ENCODE assay signal across 20 cellular contexts in the genomic region with DNA sequence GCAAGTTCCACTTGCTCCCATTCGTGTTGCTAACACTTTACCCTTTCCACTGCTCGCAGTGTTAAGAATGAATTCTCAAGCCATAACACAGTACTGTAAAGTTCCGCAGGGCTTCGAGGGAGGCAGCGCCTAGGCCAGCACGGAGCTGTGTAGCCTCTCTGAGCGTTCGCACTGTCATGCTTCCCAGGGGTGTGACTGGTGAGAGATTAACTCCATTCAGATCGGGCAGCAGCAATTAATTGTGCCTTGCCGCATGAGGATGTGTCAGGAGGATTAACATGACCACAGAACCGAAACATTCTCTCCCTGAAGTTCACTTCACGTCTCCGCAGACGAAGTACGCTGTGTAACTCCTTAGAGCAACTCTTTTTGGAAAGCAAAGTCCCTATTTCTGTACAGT. TPM values are rescaled to one million over a fixed set of nuclear protein-coding genes. Genes with fewer than 3 reads are reported as not detected.
A peak's percentile ranks its signal among the peaks of the same experiment; 100 is the strongest.
DNase-seq lines count a peak whose midpoint lies in the region; ATAC-seq, FAIRE-seq and TF ChIP-seq lines count a peak whose summit lies in the region.
"Had no signal": no experiment of that assay in that cellular context is flagged by ENCODE, and none has a peak within 500 bp of the region (broad histone marks: within the 10 kb centered on the region; RNA-seq: fewer than 3 reads in every experiment).

No MANE protein-coding gene starts in this region.

- peaks cover 12% of the 10 kb centered on the region for H3K36me3 Mint-ChIP-seq in HFFc6 (ENCODE audit: low read depth)
- peaks cover 20% of the 10 kb centered on the region for H3K36me3 Mint-ChIP-seq in WTC11

- no peaks in the 10 kb centered on the region for H3K27me3 ChIP-seq in small intestine (ENCODE audit: control insufficient read depth in 2 of 2, insufficient read depth in 2 of 2, low read length in 2 of 2)
- H3K27me3 ChIP-seq in GM23248 (replicated peaks; ENCODE audit: insufficient read depth), result no peaks in the 10 kb centered on the region
- H3K27me3 ChIP-seq: gastrocnemius medialis had no signal

- no peaks in the 10 kb centered on the region; the same call in 1 of the 2 replicates for H3K4me1 Mint-ChIP-seq in HFFc6 (ENCODE audit: low read depth)
- H3K4me1 Mint-ChIP-seq in WTC11, result peaks cover 29% of the 10 kb centered on the region
- H3K4me1 Mint-ChIP-seq: activated naive CD8-positive, alpha-beta T cell treated with anti-CD3 and anti-CD28 coated beads, Interleukin-2, amount 50 U/mL, for 24 hours; stimulated activated effector memory CD8-positive, alpha-beta T cell treated with anti-CD3 and anti-CD28 coated beads, Interleukin-12 subunit alpha, Interleukin-12 subunit beta, amount 100 ng/mL, for 72 hours had no signal

- H3K9me3 Mint-ChIP-seq in HFFc6 (no peaks in the 10 kb centered on the region), WTC11 (no peaks in the 10 kb centered on the region)
- H3K9me3 Mint-ChIP-seq: activated naive CD8-positive, alpha-beta T cell treated with anti-CD3 and anti-CD28 coated beads, Interleukin-2, amount 50 U/mL, for 24 hours; activated T-helper 2 cell treated with anti-CD3 and anti-CD28 coated beads, Interferon-gamma antibody, Interleukin-2, Interleukin-4, amounts not matched to agents 10 μg/mL and 5 μg/mL and 100 μg/mL, durations not matched to agents 14 hours and 24 hours and 36 hours; CD8-positive, alpha-beta memory T cell; natural killer cell treated with Interleukin-12 subunit alpha and Interleukin-12 subunit beta and Interleukin-15 and Interleukin-18, amount 100 ng/mL, for 72 hours; stimulated activated effector memory CD8-positive, alpha-beta T cell treated with anti-CD3 and anti-CD28 coated beads, Interleukin-12 subunit alpha, Interleukin-12 subunit beta, amount 100 ng/mL, for 72 hours had no signal

- WGBS in small intestine, 3 donors, result 71 to 85% (median 80%) methylated on average over 15 of the region's 15 CpGs
- whole genome bisulfite sequencing in GM23248 (ENCODE audit: low coverage in 1 of 2, low lambda C conversion rate in 2 of 2, missing lambda C conversion rate in 2 of 2), 2 experiments, result 90% methylated on average over 15 of the region's 15 CpGs

- H3K27me3 Mint-ChIP-seq in HFFc6 (ENCODE audit: insufficient read depth) (peaks cover under 1% of the 10 kb centered on the region; the same call in 1 of the 2 replicates), WTC11 (ENCODE audit: low read depth) (no peaks in the 10 kb centered on the region)
- H3K27me3 Mint-ChIP-seq: activated naive CD8-positive, alpha-beta T cell treated with anti-CD3 and anti-CD28 coated beads, Interleukin-2, amount 50 U/mL, for 24 hours; CD8-positive, alpha-beta memory T cell; natural killer cell treated with Interleukin-12 subunit alpha and Interleukin-12 subunit beta and Interleukin-15 and Interleukin-18, amount 100 ng/mL, for 72 hours had no signal

- DNase-seq in HFFc6 (no peak), WTC11 (ENCODE audit: low spot score) (no peak), left kidney (ENCODE audit: low read depth, low spot score) (peak; percentile 55), small intestine (peak; percentile 9), GM23248 (no peak), NCI-H1694 treated with DMSO at 0.1 percent for 48 hours (lab: John Stamatoyannopoulos, UW) (no peak), RKO (ENCODE audit: low spot score) (no peak)
- DNase-seq: activated naive CD8-positive, alpha-beta T cell treated with anti-CD3 and anti-CD28 coated beads, Interleukin-2, amount 50 U/mL, for 24 hours; CD8-positive, alpha-beta memory T cell; dermis blood vessel endothelial cell; gastrocnemius medialis; NCI-H146; NCI-H748 treated with DMSO at 0.1 percent for 48 hours had no signal

- H2AFZ ChIP-seq in GM23248, result no peak overlapping the region

- no peak for FAIRE-seq in small intestine (lab: Jason Lieb, UNC)
- FAIRE-seq: HepG2 had no signal

- peaks cover 8% of the 10 kb centered on the region; the same call in 1 of the 2 replicates for H3F3A ChIP-seq in GM23248 (ENCODE audit: insufficient read depth)

- peaks cover 2 to 5% of the 10 kb centered on the region in 2 donors for H3K36me3 ChIP-seq in small intestine (ENCODE audit: control insufficient read depth in 2 of 2, insufficient read depth in 2 of 2, low read length in 2 of 2)
- H3K36me3 ChIP-seq in GM23248 (ENCODE audit: low read depth), result peaks cover 18% of the 10 kb centered on the region; the same call in 1 of the 2 replicates

- H3K9ac ChIP-seq in GM23248, result no peak overlapping the region

- no peak overlapping the region for H3K4me2 ChIP-seq in GM23248 (ENCODE audit: unreplicated experiment)

- no peak overlapping the region for H3K4me3 Mint-ChIP-seq in HFFc6
- no peak overlapping the region for H3K4me3 Mint-ChIP-seq in WTC11
- H3K4me3 Mint-ChIP-seq: activated naive CD8-positive, alpha-beta T cell treated with anti-CD3 and anti-CD28 coated beads, Interleukin-2, amount 50 U/mL, for 24 hours; CD8-positive, alpha-beta memory T cell; natural killer cell treated with Interleukin-12 subunit alpha and Interleukin-12 subunit beta and Interleukin-15 and Interleukin-18, amount 100 ng/mL, for 72 hours; stimulated activated effector memory CD8-positive, alpha-beta T cell treated with anti-CD3 and anti-CD28 coated beads, Interleukin-12 subunit alpha, Interleukin-12 subunit beta, amount 100 ng/mL, for 72 hours had no signal

- H3K4me1 ChIP-seq in small intestine (ENCODE audit: control insufficient read depth in 2 of 2, insufficient read depth in 1 of 2, low read depth in 1 of 2, low read length in 1 of 2) (no peaks in the 10 kb centered on the region), GM23248 (ENCODE audit: insufficient read depth) (peaks cover 8% of the 10 kb centered on the region; the same call in 1 of the 2 replicates)

- H4K20me1 ChIP-seq in GM23248 (ENCODE audit: insufficient read depth), result no peaks in the 10 kb centered on the region; the same call in 1 of the 2 replicates

- H3K27ac ChIP-seq in small intestine (ENCODE audit: low read depth in 1 of 2, low read length in 1 of 2) (no peak overlapping the region), GM23248 (no peak overlapping the region)
- H3K27ac ChIP-seq: epithelial cell of prostate, SK-N-MC had no signal

- H3K79me2 ChIP-seq in GM23248 (ENCODE audit: insufficient read depth), result peaks cover 52% of the 10 kb centered on the region

- H3K27ac Mint-ChIP-seq in HFFc6, result peak overlapping the region; percentile 48; the same call in 1 of the 2 replicates
- peak overlapping the region; percentile 76 for H3K27ac Mint-ChIP-seq in WTC11
- H3K27ac Mint-ChIP-seq: activated naive CD8-positive, alpha-beta T cell treated with anti-CD3 and anti-CD28 coated beads, Interleukin-2, amount 50 U/mL, for 24 hours; activated T-helper 2 cell treated with anti-CD3 and anti-CD28 coated beads, Interferon-gamma antibody, Interleukin-2, Interleukin-4, amounts not matched to agents 10 μg/mL and 5 μg/mL and 100 μg/mL, durations not matched to agents 14 hours and 24 hours and 36 hours; CD8-positive, alpha-beta memory T cell; natural killer cell treated with Interleukin-12 subunit alpha and Interleukin-12 subunit beta and Interleukin-15 and Interleukin-18, amount 100 ng/mL, for 72 hours; stimulated activated effector memory CD8-positive, alpha-beta T cell treated with anti-CD3 and anti-CD28 coated beads, Interleukin-12 subunit alpha, Interleukin-12 subunit beta, amount 100 ng/mL, for 72 hours had no signal

- no peak overlapping the region for H3K4me3 ChIP-seq in small intestine (ENCODE audit: low read depth in 1 of 2, low read length in 2 of 2)
- H3K4me3 ChIP-seq in GM23248, result no peak overlapping the region
- H3K4me3 ChIP-seq: gastrocnemius medialis, SK-N-MC had no signal

- POLR2A ChIA-PET in WTC11 (lab: Charles Lee), result no interaction called here

- TF ChIP-seq CTCF in HFFc6 (IDR thresholded peaks at IDR 0.05) (no peak), WTC11 (IDR thresholded peaks at IDR 0.05) (no peak)

- no peaks in the 10 kb centered on the region for H3K9me3 ChIP-seq in small intestine (ENCODE audit: control insufficient read depth, low read depth)
- H3K9me3 ChIP-seq in GM23248 (ENCODE audit: low read depth), result no peaks in the 10 kb centered on the region
- H3K9me3 ChIP-seq: gastrocnemius medialis had no signal

- CTCF ChIA-PET in WTC11 (lab: Charles Lee), result no interaction called here

- H3K9me2 ChIP-seq in GM23248 (ENCODE audit: insufficient read depth), result no peaks in the 10 kb centered on the region

- peak; percentile 50 for ATAC-seq in WTC11
- no peak for ATAC-seq in GM19455 (IDR thresholded peaks at IDR 0.05; ENCODE audit: unreplicated experiment)
- ATAC-seq: activated naive CD8-positive, alpha-beta T cell treated with anti-CD3 and anti-CD28 coated beads, Interleukin-2, amount 50 U/mL, for 24 hours; HepG2; natural killer cell treated with Interleukin-12 subunit alpha and Interleukin-12 subunit beta and Interleukin-15 and Interleukin-18, amount 100 ng/mL, for 72 hours; stimulated activated effector memory CD8-positive, alpha-beta T cell treated with anti-CD3 and anti-CD28 coated beads, Interleukin-12 subunit alpha, Interleukin-12 subunit beta, amount 100 ng/mL, for 72 hours had no signal

- in situ Hi-C loops in GM23248 (cut with MboI), result no loop called here

TF ChIP-seq in WTC11, 78 proteins besides CTCF, POLR2A, EP300 and RAD21 (continues in another document):
- TF ChIP-seq ZNF416 (CRISPR knock-in tag; IDR thresholded peaks at IDR 0.05) (no peak), SOX15 (CRISPR knock-in tag; IDR thresholded peaks at IDR 0.05) (no peak), ZNF317 (CRISPR knock-in tag; IDR thresholded peaks at IDR 0.05; ENCODE audit: borderline replicate concordance, low read depth) (no peak), EMX1 (CRISPR knock-in tag; IDR thresholded peaks at IDR 0.05) (no peak), RELA (CRISPR knock-in tag; IDR thresholded peaks at IDR 0.05; ENCODE audit: borderline replicate concordance) (no peak), TEAD4 (CRISPR knock-in tag; IDR thresholded peaks at IDR 0.05) (no peak)

RNA-seq across cellular contexts. Expression of gene ZBTB34, which starts 23.2 kb away (rescaled TPM):
- total RNA-seq in HFFc6 (2021; fragmentation: NEBNext Ultra II Directional; extraction: Animal tissue kit (Norgen Biotek cat#: 25700)), result 1 to 10 TPM; 3.1 to 4.0 (median 3.7) TPM
- 15.9 to 18.4 TPM (median 16.9 TPM) in 3 replicates for total RNA-seq in WTC11 (2021)
- polyA plus RNA-seq in small intestine (1 to 10 TPM; 1.1 to 2.3 (median 2.0) TPM), GM23248 (2016; fragmentation: Nextera tagmentation; extraction: Ambion mirVana) (2.3 and 2.4 TPM in 2 replicates)
- 5.5 and 7.5 TPM in 2 replicates for total RNA-seq in GM23248 (2014; rRNA removed; shearing (Covaris generic))

RNA-seq across cellular contexts. Expression of gene RALGPS1, which starts 30.9 kb away (rescaled TPM):
- 1 to 10 TPM in 4 of 6 experiments, under 1 TPM in 2; 0.68 to 1.6 (median 1.1) TPM for total RNA-seq in HFFc6 (2021; fragmentation: NEBNext Ultra II Directional; extraction: Animal tissue kit (Norgen Biotek cat#: 25700))
- total RNA-seq in WTC11 (2021), result 26.1 to 28.5 TPM (median 27.4 TPM) in 3 replicates
- polyA plus RNA-seq in small intestine (10 to 100 TPM; 16.6 to 27.7 (median 25.9) TPM), GM23248 (2016; fragmentation: Nextera tagmentation; extraction: Ambion mirVana) (0.54 and 0.71 TPM in 2 replicates)
- total RNA-seq in GM23248 (2014; rRNA removed; shearing (Covaris generic)), result 1.8 and 2.1 TPM in 2 replicates

Comparison
In these comparisons a context has a peak if more than half of its experiments do, and no peak if none do; other contexts are left out.
1. DNase-seq: peak in left kidney (single experiment) and small intestine (single experiment); none in HFFc6 (single experiment), WTC11 (single experiment), GM23248 (single experiment), NCI-H1694 treated with DMSO at 0.1 percent for 48 hours (single experiment) and RKO (single experiment).